In genomic region chrX:14964500-14964899, GRCh38 we compare ENCODE assay signal across 16 cellular contexts.
A peak's percentile ranks its signal among the peaks of the same experiment; 100 is the strongest.
DNase-seq lines count a peak whose midpoint lies in the region; ATAC-seq and TF ChIP-seq lines count a peak whose summit lies in the region.
"Had no signal": no experiment of that assay in that cellular context is flagged by ENCODE, and none has a peak within 500 bp of the region (broad histone marks: within the 10 kb centered on the region; RNA-seq: fewer than 3 reads in every experiment).

No MANE protein-coding gene starts in this region.

- in situ Hi-C loops in IMR-90 (cut with MboI; ENCODE audit: low sequenced_read_pairs) = no loop called here

- intact Hi-C loops in IMR-90 (cut with micrococcal nuclease) (no loop called here), Caco-2 (cut with micrococcal nuclease; ENCODE audit: unreplicated experiment) (no loop called here)

- H3K9me3 ChIP-seq in IMR-90 (ENCODE audit: control insufficient read depth, insufficient read depth, low read length) = no peaks in the 10 kb centered on the region
- no peaks in the 10 kb centered on the region for H3K9me3 ChIP-seq in Caco-2
- H3K9me3 ChIP-seq: heart right ventricle, testis had no signal

- TF ChIP-seq CTCF in IMR-90 (conservative IDR thresholded peaks at IDR 0.05; ENCODE audit: low read depth, low read length) (0 out of 2 replicates have a peak, but pooled peaks have one; percentile 22), Caco-2 (IDR thresholded peaks at IDR 0.05; ENCODE audit: insufficient read depth in 1 of 2, low read depth in 1 of 2, low read length in 1 of 2, severe bottlenecking in 1 of 2, unreplicated experiment in 1 of 2) (no peak)

- no peak overlapping the region for H3K9ac ChIP-seq in IMR-90 (ENCODE audit: low read depth, low read length)

- H2BK120ac ChIP-seq in IMR-90 (ENCODE audit: low read depth, low read length) = peak overlapping the region; percentile 94

- dilution Hi-C loops in IMR-90 (cut with HindIII; ENCODE audit: low sequenced_read_pairs, unreplicated experiment) = no loop called here

- no peaks in the 10 kb centered on the region for H3K27me3 Mint-ChIP-seq in activated CD8-positive, alpha-beta memory T cell treated with anti-CD3 and anti-CD28 coated beads, Interleukin-2, amount 10 ng/mL, durations not matched to agents 7 days and 5 days
- no peaks in the 10 kb centered on the region for H3K27me3 Mint-ChIP-seq in Caco-2 (ENCODE audit: insufficient read depth, unreplicated experiment)

- peak overlapping the region; percentile 42; the same call in 1 of the 2 replicates for H3K14ac ChIP-seq in IMR-90 (replicated peaks; ENCODE audit: low read depth, low read length)

- ATAC-seq in IMR-90 (ENCODE audit: low read depth) (peak; percentile 58), HG03439 (IDR thresholded peaks at IDR 0.05; ENCODE audit: unreplicated experiment) (no peak), GM18502 (IDR thresholded peaks at IDR 0.05; ENCODE audit: poor library complexity, unreplicated experiment) (no peak)
- no peak for ATAC-seq in activated CD8-positive, alpha-beta memory T cell treated with anti-CD3 and anti-CD28 coated beads, Interleukin-2, amount 10 ng/mL, durations not matched to agents 7 days and 5 days
- ATAC-seq: K562; naive thymus-derived CD8-positive, alpha-beta T cell had no signal

- peak overlapping the region; percentile 67 for H4K91ac ChIP-seq in IMR-90 (ENCODE audit: insufficient read depth, low read depth, low read length)

- H3K36me3 ChIP-seq in IMR-90 (ENCODE audit: control insufficient read depth, insufficient read depth, low read length) (no peaks in the 10 kb centered on the region), Caco-2 (ENCODE audit: control insufficient read depth, insufficient read depth, low read length) (no peaks in the 10 kb centered on the region)
- H3K36me3 ChIP-seq: heart right ventricle, WERI-Rb-1 had no signal

- no peaks in the 10 kb centered on the region for H3K79me1 ChIP-seq in IMR-90 (ENCODE audit: low read depth in 1 of 2, low read length in 2 of 2)

- peak overlapping the region; percentile 95 for H2BK5ac ChIP-seq in IMR-90 (ENCODE audit: low read depth, low read length, poor library complexity, severe bottlenecking)

- peaks cover 3% of the 10 kb centered on the region; the same call in 1 of the 2 replicates for H3K4me1 ChIP-seq in IMR-90 (ENCODE audit: control insufficient read depth, insufficient read depth, low read length)
- no peaks in the 10 kb centered on the region for H3K4me1 ChIP-seq in Caco-2
- H3K4me1 ChIP-seq: heart right ventricle, testis had no signal

- no peaks in the 10 kb centered on the region for H4K20me1 ChIP-seq in IMR-90 (ENCODE audit: insufficient read depth, low read length)

- CTCF ChIA-PET in IMR-90 (lab: Yijun Ruan, JAX) = interaction anchor here (1.0 to 1.3 kb wide), 3 partner anchors 15 to 45 kb away, joined by 3 to 4 read pairs (median 3); no protein-coding TSS in a partner anchor
- CTCF ChIA-PET in activated CD8-positive, alpha-beta memory T cell treated with anti-CD3 and anti-CD28 coated beads, Interleukin-2, amount 10 ng/mL, durations not matched to agents 7 days and 5 days (lab: Charles Lee) = no interaction called here
- CTCF ChIA-PET in Caco-2 (lab: Charles Lee) = interaction anchor here (1.4 kb wide), 1 partner anchor 178 kb away, joined by 6 read pairs; no protein-coding TSS in a partner anchor

- WGBS in IMR-90 (ENCODE audit: extremely low coverage in 2 of 2, insufficient read length in 1 of 2), 2 experiments = 44% methylated on average over 2 of the region's 2 CpGs; no CpG with 5 or more reads in 1 of the 2 experiments

- H2AFZ ChIP-seq in IMR-90 (replicated peaks; ENCODE audit: low read length, poor library complexity) = peak overlapping the region; percentile 65

- H3K9me1 ChIP-seq in IMR-90 (ENCODE audit: insufficient read depth, low read length) = 0 out of 2 replicates have a peak, but pooled peaks cover 3% of the 10 kb centered on the region

- H3K27ac Mint-ChIP-seq in activated CD8-positive, alpha-beta memory T cell treated with anti-CD3 and anti-CD28 coated beads, Interleukin-2, amount 10 ng/mL, durations not matched to agents 7 days and 5 days = no peak overlapping the region
- no peak overlapping the region for H3K27ac Mint-ChIP-seq in Caco-2 (ENCODE audit: unreplicated experiment)
- H3K27ac Mint-ChIP-seq: CD14-positive monocyte had no signal

- POLR2A ChIA-PET in IMR-90 (lab: Charles Lee; ENCODE audit: unreplicated experiment) (interaction anchor here (0.6 kb wide), 1 partner anchor 34 kb away, joined by 4 read pairs; no protein-coding TSS in a partner anchor), Caco-2 (lab: Charles Lee) (no interaction called here)

- H3K18ac ChIP-seq in IMR-90 (ENCODE audit: low read depth, low read length) = peak overlapping the region; percentile 73; the same call in 1 of the 2 replicates

- H3K4ac ChIP-seq in IMR-90 (ENCODE audit: low read depth, low read length) = peak overlapping the region; percentile 77

- no peak overlapping the region for H3K4me2 ChIP-seq in IMR-90 (ENCODE audit: low read depth, low read length)

- H3K4me1 Mint-ChIP-seq in activated CD8-positive, alpha-beta memory T cell treated with anti-CD3 and anti-CD28 coated beads, Interleukin-2, amount 10 ng/mL, durations not matched to agents 7 days and 5 days = no peaks in the 10 kb centered on the region
- no peaks in the 10 kb centered on the region for H3K4me1 Mint-ChIP-seq in Caco-2 (ENCODE audit: low read depth, unreplicated experiment)
- H3K4me1 Mint-ChIP-seq: CD14-positive monocyte; naive thymus-derived CD8-positive, alpha-beta T cell had no signal

- H2BK15ac ChIP-seq in IMR-90 (ENCODE audit: low read depth, low read length) = peak overlapping the region; percentile 59; the same call in 2 of the 3 replicates

- TF ChIP-seq RAD21 in IMR-90 (IDR thresholded peaks at IDR 0.05; ENCODE audit: low read length) = peak; percentile 20; the same call in 1 of the 2 replicates

- DNase-seq in Ammon's horn (ENCODE audit: low spot score) = peak; percentile 1
- DNase-seq in IMR-90 = peak; percentile 26
- peak; percentile 31 for DNase-seq in astrocyte of the hippocampus (ENCODE audit: low read depth, low spot score)
- peak; percentile 2 for DNase-seq in inferior parietal cortex (ENCODE audit: extremely low spot score)
- no peak for DNase-seq in activated CD8-positive, alpha-beta memory T cell treated with anti-CD3 and anti-CD28 coated beads, Interleukin-2, amount 10 ng/mL, durations not matched to agents 7 days and 5 days
- DNase-seq in Caco-2 = no peak
- DNase-seq: activated gamma-delta T cell treated with Interleukin-2 at 50 U/mL for 16 hours; heart right ventricle; naive thymus-derived CD8-positive, alpha-beta T cell; NCI-H1417; testis; WERI-Rb-1 had no signal

- H3K4me3 ChIP-seq in IMR-90 (ENCODE audit: insufficient read depth, low read depth, low read length) (no peak overlapping the region), Caco-2 (ENCODE audit: low read depth, low read length) (no peak overlapping the region)
- H3K4me3 ChIP-seq: heart right ventricle, K562, testis had no signal

- H3K56ac ChIP-seq in IMR-90 (ENCODE audit: extremely low read depth, insufficient read depth, low read length) = peak overlapping the region; percentile 61; the same call in 1 of the 2 replicates

- H2AK9ac ChIP-seq in IMR-90 (replicated peaks; ENCODE audit: low read depth, low read length, poor library complexity) = peak overlapping the region; percentile 44

- H3K23ac ChIP-seq in IMR-90 (ENCODE audit: low read depth, low read length) = peak overlapping the region; percentile 70; the same call in 1 of the 2 replicates

- H3K4me3 Mint-ChIP-seq in activated CD8-positive, alpha-beta memory T cell treated with anti-CD3 and anti-CD28 coated beads, Interleukin-2, amount 10 ng/mL, durations not matched to agents 7 days and 5 days = no peak overlapping the region
- no peak overlapping the region for H3K4me3 Mint-ChIP-seq in Caco-2 (ENCODE audit: unreplicated experiment)
- H3K4me3 Mint-ChIP-seq: CD14-positive monocyte; naive thymus-derived CD8-positive, alpha-beta T cell had no signal

- H3K27ac ChIP-seq in IMR-90 (ENCODE audit: insufficient read depth, low read length) = 0 out of 2 replicates have a peak overlapping the region, but pooled peaks have one; percentile 55
- H3K27ac ChIP-seq: heart right ventricle, testis, WERI-Rb-1 had no signal

- peak overlapping the region; percentile 43 to 91; a peak in 3 of 4 replicates for H4K8ac ChIP-seq in IMR-90 (ENCODE audit: low read depth in 2 of 2, low read length in 2 of 2)

- peak overlapping the region; percentile 67; the same call in 1 of the 2 replicates for H4K5ac ChIP-seq in IMR-90 (ENCODE audit: low read depth, low read length)

- H3K9me3 Mint-ChIP-seq in activated CD8-positive, alpha-beta memory T cell treated with anti-CD3 and anti-CD28 coated beads, Interleukin-2, amount 10 ng/mL, durations not matched to agents 7 days and 5 days (ENCODE audit: low read depth) = no peaks in the 10 kb centered on the region
- no peaks in the 10 kb centered on the region for H3K9me3 Mint-ChIP-seq in Caco-2 (ENCODE audit: unreplicated experiment)

- H3K36me3 Mint-ChIP-seq in activated CD8-positive, alpha-beta memory T cell treated with anti-CD3 and anti-CD28 coated beads, Interleukin-2, amount 10 ng/mL, durations not matched to agents 7 days and 5 days = no peaks in the 10 kb centered on the region
- H3K36me3 Mint-ChIP-seq in Caco-2 (ENCODE audit: insufficient read depth, unreplicated experiment) = no peaks in the 10 kb centered on the region
- H3K36me3 Mint-ChIP-seq: CD14-positive monocyte; naive thymus-derived CD8-positive, alpha-beta T cell had no signal

- H3K27me3 ChIP-seq in IMR-90 (ENCODE audit: control insufficient read depth, insufficient read depth, low read length) (no peaks in the 10 kb centered on the region), Caco-2 (replicated peaks; ENCODE audit: control insufficient read depth, insufficient read depth, low read length) (no peaks in the 10 kb centered on the region)
- H3K27me3 ChIP-seq: heart right ventricle, testis had no signal

- H2BK20ac ChIP-seq in IMR-90 (ENCODE audit: low read depth, low read length) = peak overlapping the region; percentile 88

- no peak for TF ChIP-seq POLR2A in IMR-90 (IDR thresholded peaks at IDR 0.05; ENCODE audit: low read depth, low read length)

- BruUV-seq in IMR-90 (replicated peaks; lab: Mats Ljungman, UMichigan) (no TSS peak), Caco-2 (replicated peaks; lab: Mats Ljungman, UMichigan) (no TSS peak)

- H2AK5ac ChIP-seq in IMR-90 (ENCODE audit: low read depth, low read length) = peak overlapping the region; percentile 60; the same call in 1 of the 2 replicates

TF ChIP-seq in IMR-90, 13 proteins besides CTCF, POLR2A, EP300 and RAD21 (continues in another document):
- TF ChIP-seq MXI1 (IDR thresholded peaks at IDR 0.05; ENCODE audit: borderline replicate concordance, low read depth, low read length) (no peak), BHLHE40 (IDR thresholded peaks at IDR 0.05; ENCODE audit: low read depth, low read length) (no peak), CEBPB (IDR thresholded peaks at IDR 0.05; ENCODE audit: low read depth, low read length) (no peak), SMC3 (IDR thresholded peaks at IDR 0.05; ENCODE audit: low read depth, low read length) (no peak), NFE2L2 (IDR thresholded peaks at IDR 0.05; ENCODE audit: low read depth, low read length) (no peak)

Comparison
In these comparisons a context has a peak if more than half of its experiments do, and no peak if none do; other contexts are left out.
1. DNase-seq: peak in Ammon's horn (single experiment), IMR-90 (single experiment), astrocyte of the hippocampus (single experiment) and inferior parietal cortex (single experiment); none in activated CD8-positive, alpha-beta memory T cell treated with anti-CD3 and anti-CD28 coated beads, Interleukin-2, amount 10 ng/mL, durations not matched to agents 7 days and 5 days (single experiment) and Caco-2 (0 of 2).